In genomic region chr2:130574244-130574643, GRCh38 we compare ENCODE assay signal across 12 cellular contexts. TPM values are rescaled to one million over a fixed set of nuclear protein-coding genes. Genes with fewer than 3 reads are reported as not detected.
"Had no signal": no experiment of that assay in that cellular context is flagged by ENCODE, and none has a peak within 500 bp of the region (broad histone marks: within the 10 kb centered on the region; RNA-seq: fewer than 3 reads in every experiment).

No MANE protein-coding gene starts in this region.

RNA-seq across cellular contexts. Expression of gene CFC1, which starts 25.1 kb away (rescaled TPM):
- total RNA-seq: activated B cell treated with CpG ODN at 0.5 μM for 24 hours; activated CD4-positive, alpha-beta memory T cell treated with anti-CD3 and anti-CD28 coated beads for 36 hours; activated CD4-positive, alpha-beta T cell treated with anti-CD3 and anti-CD28 coated beads, Interleukin-2, amount 10 ng/mL, durations not matched to agents 24 days and 14 days; activated CD8-positive, alpha-beta memory T cell treated with anti-CD3 and anti-CD28 coated beads, Interleukin-2, amount 10 ng/mL, durations not matched to agents 7 days and 5 days; activated CD8-positive, alpha-beta T cell treated with anti-CD3 and anti-CD28 coated beads for 36 hours; activated naive CD4-positive, alpha-beta T cell treated with anti-CD3 and anti-CD28 coated beads for 36 hours; activated naive CD4-positive, alpha-beta T cell treated with anti-CD3 and anti-CD28 coated beads, Interleukin-2, amount 50 U/mL, for 72 hours; activated naive CD8-positive, alpha-beta T cell treated with anti-CD3 and anti-CD28 coated beads for 36 hours; activated T-helper 2 cell treated with anti-CD3 and anti-CD28 coated beads, Interferon-gamma antibody, Interleukin-2, Interleukin-4, amounts not matched to agents 10 μg/mL and 5 μg/mL and 100 μg/mL, durations not matched to agents 14 hours and 24 hours and 36 hours; ascending aorta; cardiac septum had no signal

RNA-seq across cellular contexts. Expression of gene POTEJ, which starts 37.0 kb away (rescaled TPM):
- total RNA-seq: activated B cell treated with CpG ODN at 0.5 μM for 24 hours; activated CD4-positive, alpha-beta memory T cell treated with anti-CD3 and anti-CD28 coated beads for 36 hours; activated CD4-positive, alpha-beta T cell treated with anti-CD3 and anti-CD28 coated beads, Interleukin-2, amount 10 ng/mL, durations not matched to agents 24 days and 14 days; activated CD8-positive, alpha-beta memory T cell treated with anti-CD3 and anti-CD28 coated beads, Interleukin-2, amount 10 ng/mL, durations not matched to agents 7 days and 5 days; activated CD8-positive, alpha-beta T cell treated with anti-CD3 and anti-CD28 coated beads for 36 hours; activated naive CD4-positive, alpha-beta T cell treated with anti-CD3 and anti-CD28 coated beads for 36 hours; activated naive CD4-positive, alpha-beta T cell treated with anti-CD3 and anti-CD28 coated beads, Interleukin-2, amount 50 U/mL, for 72 hours; activated naive CD8-positive, alpha-beta T cell treated with anti-CD3 and anti-CD28 coated beads for 36 hours; activated T-helper 2 cell treated with anti-CD3 and anti-CD28 coated beads, Interferon-gamma antibody, Interleukin-2, Interleukin-4, amounts not matched to agents 10 μg/mL and 5 μg/mL and 100 μg/mL, durations not matched to agents 14 hours and 24 hours and 36 hours; adrenal gland; ascending aorta; cardiac septum had no signal
- polyA plus RNA-seq: adrenal gland had no signal

RNA-seq across cellular contexts. Expression of gene CFC1B, which starts 53.2 kb away (rescaled TPM):
- total RNA-seq: activated B cell treated with CpG ODN at 0.5 μM for 24 hours; activated CD4-positive, alpha-beta memory T cell treated with anti-CD3 and anti-CD28 coated beads for 36 hours; activated CD4-positive, alpha-beta T cell treated with anti-CD3 and anti-CD28 coated beads, Interleukin-2, amount 10 ng/mL, durations not matched to agents 24 days and 14 days; activated CD8-positive, alpha-beta memory T cell treated with anti-CD3 and anti-CD28 coated beads, Interleukin-2, amount 10 ng/mL, durations not matched to agents 7 days and 5 days; activated CD8-positive, alpha-beta T cell treated with anti-CD3 and anti-CD28 coated beads for 36 hours; activated naive CD4-positive, alpha-beta T cell treated with anti-CD3 and anti-CD28 coated beads for 36 hours; activated naive CD4-positive, alpha-beta T cell treated with anti-CD3 and anti-CD28 coated beads, Interleukin-2, amount 50 U/mL, for 72 hours; activated naive CD8-positive, alpha-beta T cell treated with anti-CD3 and anti-CD28 coated beads for 36 hours; activated T-helper 2 cell treated with anti-CD3 and anti-CD28 coated beads, Interferon-gamma antibody, Interleukin-2, Interleukin-4, amounts not matched to agents 10 μg/mL and 5 μg/mL and 100 μg/mL, durations not matched to agents 14 hours and 24 hours and 36 hours; adrenal gland; ascending aorta; cardiac septum had no signal
- polyA plus RNA-seq: adrenal gland had no signal
